ENCODE assay signal across 10 cellular contexts in the genomic region with DNA sequence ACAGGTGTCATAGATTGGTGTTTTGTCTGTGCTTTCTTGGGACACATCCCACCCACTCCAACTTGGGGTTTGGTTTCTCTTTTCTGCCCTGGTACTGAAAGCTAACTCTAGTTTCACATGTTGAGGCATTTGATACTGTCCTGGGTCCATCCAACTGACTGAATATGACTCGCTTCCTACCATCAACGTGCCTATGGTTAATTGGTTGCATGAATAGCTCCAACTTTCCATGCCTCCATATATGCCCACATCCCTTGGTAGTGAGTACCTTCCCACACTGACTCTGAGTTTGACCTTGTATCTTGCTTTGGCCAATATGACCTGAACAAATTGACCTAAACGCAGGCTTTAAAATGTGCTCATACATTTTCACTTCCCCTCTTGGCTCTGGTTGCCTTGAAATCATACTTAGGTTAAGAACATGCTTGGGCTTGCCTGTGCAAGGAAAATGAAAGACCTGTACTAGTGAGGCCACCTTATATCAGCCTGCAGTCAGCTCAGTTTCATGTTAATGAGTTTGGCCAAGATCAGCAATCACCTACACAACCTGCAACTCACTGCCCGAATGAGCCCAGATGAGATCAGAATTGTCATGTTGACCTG.
DNase-seq lines count a peak whose midpoint lies in the region; ATAC-seq and TF ChIP-seq lines count a peak whose summit lies in the region.
"Had no signal": no experiment of that assay in that cellular context is flagged by ENCODE, and none has a peak within 500 bp of the region (broad histone marks: within the 10 kb centered on the region; RNA-seq: fewer than 3 reads in every experiment).

No MANE protein-coding gene starts in this region.

- H3K9me3 ChIP-seq in HEK293 (ENCODE audit: control insufficient read depth, insufficient read depth, low read depth, low read length): no peaks in the 10 kb centered on the region

- H3K27ac ChIP-seq in HEK293 (ENCODE audit: extremely low read depth, low read depth, low read length) (no peak overlapping the region), epithelial cell of prostate (peak overlapping the region; percentile 39), caudate nucleus (ENCODE audit: low read depth, low read length) (no peak overlapping the region)
- H3K27ac ChIP-seq: VCaP had no signal

- POLR2A ChIA-PET in HEK293 (lab: Yijun Ruan, JAX): no interaction called here

- DNase-seq in epithelial cell of prostate (ENCODE audit: low read depth, low spot score) (peak; percentile 36), putamen (ENCODE audit: low spot score) (no peak), DMS114 treated with DMSO at 0.1 percent for 48 hours (lab: John Stamatoyannopoulos, UW; ENCODE audit: unreplicated experiment) (no peak), caudate nucleus (lab: John Stamatoyannopoulos, UW) (no peak)
- DNase-seq: NCI-H748 treated with DMSO at 0.1 percent for 48 hours; stimulated activated naive B cell treated with anti-CD40 and anti-IgM and Interleukin-4, amounts not matched to agents 10 μg/mL and 1 μg/mL and 100 μg/mL, for 72 hours had no signal

- ATAC-seq in GM19043 (IDR thresholded peaks at IDR 0.05; ENCODE audit: low read depth, unreplicated experiment): peak; percentile 90
- ATAC-seq in HG03442 (IDR thresholded peaks at IDR 0.05; ENCODE audit: unreplicated experiment): peak; percentile 94
- ATAC-seq: stimulated activated naive B cell treated with anti-CD40 and anti-IgM and Interleukin-4, amounts not matched to agents 10 μg/mL and 1 μg/mL and 100 μg/mL, for 72 hours had no signal

- CTCF ChIA-PET in HEK293 (lab: Yijun Ruan, JAX): no interaction called here

- TF ChIP-seq CTCF in HEK293 (tag by site-specific recombination; IDR thresholded peaks at IDR 0.05): no peak

- peaks cover 17% of the 10 kb centered on the region for H3K4me1 ChIP-seq in HEK293 (ENCODE audit: control insufficient read depth, insufficient read depth, low read length)

- H3K4me3 ChIP-seq in HEK293 (ENCODE audit: low read depth, low read length): no peak overlapping the region

- no peaks in the 10 kb centered on the region for H3K36me3 ChIP-seq in HEK293 (ENCODE audit: control insufficient read depth in 2 of 2, insufficient read depth in 1 of 2, low read length in 2 of 2)

TF ChIP-seq in HEK293, 187 proteins besides CTCF, POLR2A, EP300 and RAD21:
- TF ChIP-seq ZNF555 (tag by site-specific recombination; conservative IDR thresholded peaks at IDR 0.05) (no peak), TRIM28 (IDR thresholded peaks at IDR 0.05; ENCODE audit: borderline replicate concordance, low read length) (0 out of 2 replicates have a peak, but pooled peaks have one; percentile 21)
TF ChIP-seq in HEK293: peak in this region for 1.
